ENCODE assay signal across 27 cellular contexts in the genomic region with DNA sequence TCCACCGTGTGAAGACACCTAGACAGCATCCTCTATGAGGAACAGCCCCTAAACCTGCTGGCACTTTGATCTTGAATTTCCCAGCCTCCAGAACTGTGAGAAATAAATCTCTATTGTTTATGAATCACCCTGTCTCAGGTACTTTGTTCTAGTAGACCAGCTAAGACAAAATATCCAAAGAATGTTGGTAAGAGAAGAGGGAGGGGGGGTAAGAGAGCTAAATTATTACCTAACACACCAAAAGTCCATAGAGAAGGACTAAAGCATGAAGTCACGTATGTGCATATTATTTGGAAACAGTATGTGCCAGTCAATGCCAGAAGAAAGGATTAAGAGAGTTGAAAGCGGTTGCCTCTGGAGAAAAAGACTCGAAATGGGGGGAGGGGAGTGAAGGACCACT.
"Had no signal": no experiment of that assay in that cellular context is flagged by ENCODE, and none has a peak within 500 bp of the region (broad histone marks: within the 10 kb centered on the region; RNA-seq: fewer than 3 reads in every experiment).

No MANE protein-coding gene starts in this region.

- H3K4me1 ChIP-seq: esophagus muscularis mucosa, foreskin keratinocyte, gastroesophageal sphincter had no signal

- FAIRE-seq: endothelial cell of umbilical vein had no signal

- H3K27ac ChIP-seq: coronary artery, esophagus muscularis mucosa, foreskin keratinocyte, gastroesophageal sphincter, heart left ventricle, ovary, right atrium auricular region, stomach, thyroid gland had no signal

- H3K4me2 ChIP-seq: smooth muscle cell had no signal

- H3K36me3 ChIP-seq: esophagus muscularis mucosa, gastroesophageal sphincter, heart left ventricle, ovary, right atrium auricular region, stomach, thyroid gland had no signal

- H3K4me3 ChIP-seq: coronary artery, esophagus muscularis mucosa, gastroesophageal sphincter, heart left ventricle, ovary, right atrium auricular region, smooth muscle cell, stomach, thyroid gland had no signal

- ATAC-seq: foreskin keratinocyte; gastroesophageal sphincter; naive thymus-derived CD4-positive, alpha-beta T cell; sciatic nerve; stimulated activated effector memory CD8-positive, alpha-beta T cell treated with anti-CD3 and anti-CD28 coated beads, Interleukin-12 subunit alpha, Interleukin-12 subunit beta, amount 100 ng/mL, for 72 hours had no signal

- H3K27me3 ChIP-seq: foreskin keratinocyte, ovary, right atrium auricular region, stomach, thyroid gland had no signal

- DNase-seq: dermis blood vessel endothelial cell; effector memory CD4-positive, alpha-beta T cell; hippocampal formation; immature natural killer cell; kidney glomerular epithelial cell; mesenchymal stem cell; midbrain; naive thymus-derived CD4-positive, alpha-beta T cell; occipital lobe; ovary; posterior cingulate gyrus; stimulated activated CD4-positive, alpha-beta T cell treated with anti-CD3 and anti-CD28 coated beads, Interleukin-12 subunit alpha, Interleukin-12 subunit beta, amount 100 ng/mL, for 4 hours; stimulated activated CD4-positive, alpha-beta T cell treated with anti-CD3 and anti-CD28 coated beads, Interleukin-1b, Interleukin-23, amount 100 ng/mL, for 48 hours; stimulated activated CD4-positive, alpha-beta T cell treated with anti-CD3 and anti-CD28 coated beads, Interleukin-4, amount 100 ng/mL, for 1 hour; stimulated activated naive CD4-positive, alpha-beta T cell treated with Interleukin-2 at 50 U/mL for 16 hours; stomach; thyroid gland had no signal

- H3K9me3 ChIP-seq: esophagus muscularis mucosa, gastroesophageal sphincter, heart left ventricle, ovary, right atrium auricular region, stomach, thyroid gland had no signal
